26 cellular contexts compared by ENCODE assay signal in genomic region chr3:8652323-8652987, GRCh38. TPM values are rescaled to one million over a fixed set of nuclear protein-coding genes. Genes with fewer than 3 reads are reported as not detected.
"Had no signal": no experiment of that assay in that cellular context is flagged by ENCODE, and none has a peak within 500 bp of the region (broad histone marks: within the 10 kb centered on the region; RNA-seq: fewer than 3 reads in every experiment).

No MANE protein-coding gene starts in this region.

- H3K27ac Mint-ChIP-seq: activated naive CD8-positive, alpha-beta T cell; activated T-cell treated with anti-CD3 and anti-CD28 coated beads, Interleukin-2, amount 50 U/mL, for 24 hours; activated T-helper 17 cell treated with anti-CD3 and anti-CD28 coated beads, Interleukin-2, amount 50 U/mL, for 72 hours; naive thymus-derived CD4-positive, alpha-beta T cell; stimulated activated naive CD8-positive, alpha-beta T cell treated with anti-CD3 and anti-CD28 coated beads, Interleukin-15, Interleukin-2, amounts not matched to agents 100 ng/mL and 50 ng/mL, for 24 hours had no signal

- H3K27me3 ChIP-seq: adrenal gland, breast epithelium, colonic mucosa, heart right ventricle, left lung, right atrium auricular region, thyroid gland, upper lobe of right lung had no signal

- H3K9me3 Mint-ChIP-seq: activated T-cell treated with anti-CD3 and anti-CD28 coated beads, Interleukin-2, amount 50 U/mL, for 24 hours; activated T-helper 17 cell treated with anti-CD3 and anti-CD28 coated beads, Interleukin-2, amount 50 U/mL, for 72 hours had no signal

- ATAC-seq: activated T-helper 17 cell treated with anti-CD3 and anti-CD28 coated beads, Interleukin-2, amount 50 U/mL, for 72 hours; heart right ventricle; left lung; naive thymus-derived CD4-positive, alpha-beta T cell; upper lobe of right lung had no signal

- DNase-seq: activated CD4-positive, alpha-beta T cell treated with anti-CD3 and anti-CD28 coated beads for 1 hour; activated naive CD4-positive, alpha-beta T cell; activated T-cell treated with anti-CD3 and anti-CD28 coated beads, Interleukin-2, amount 50 U/mL, for 24 hours; adrenal gland; heart right ventricle; left lung; naive thymus-derived CD4-positive, alpha-beta T cell; stimulated activated CD4-positive, alpha-beta T cell treated with anti-CD3 and anti-CD28 coated beads, Interleukin-1b, Interleukin-23, amount 100 ng/mL, for 48 hours; substantia nigra; T1000; thyroid gland; upper lobe of right lung; WERI-Rb-1 had no signal

- H3K9me3 ChIP-seq: adrenal gland, breast epithelium, colonic mucosa, left lung, prostate gland, right atrium auricular region, thyroid gland, upper lobe of right lung had no signal

- H3K4me1 Mint-ChIP-seq: activated T-helper 17 cell treated with anti-CD3 and anti-CD28 coated beads, Interleukin-2, amount 50 U/mL, for 72 hours; naive thymus-derived CD4-positive, alpha-beta T cell had no signal

- H3K27ac ChIP-seq: adrenal gland, breast epithelium, colonic mucosa, heart right ventricle, left lung, prostate gland, right atrium auricular region, thyroid gland, upper lobe of right lung, WERI-Rb-1 had no signal

- H3K4me1 ChIP-seq: adrenal gland, breast epithelium, colonic mucosa, left lung, prostate gland, thyroid gland, upper lobe of right lung had no signal

- H3K4me3 Mint-ChIP-seq: activated naive CD8-positive, alpha-beta T cell; activated T-cell treated with anti-CD3 and anti-CD28 coated beads, Interleukin-2, amount 50 U/mL, for 24 hours; activated T-helper 17 cell treated with anti-CD3 and anti-CD28 coated beads, Interleukin-2, amount 50 U/mL, for 72 hours; naive thymus-derived CD4-positive, alpha-beta T cell; stimulated activated naive CD8-positive, alpha-beta T cell treated with anti-CD3 and anti-CD28 coated beads, Interleukin-15, Interleukin-2, amounts not matched to agents 100 ng/mL and 50 ng/mL, for 24 hours had no signal

- H3K36me3 Mint-ChIP-seq: activated naive CD8-positive, alpha-beta T cell had no signal

- H3K4me3 ChIP-seq: adrenal gland, breast epithelium, colonic mucosa, heart right ventricle, left lung, lung, prostate gland, right atrium auricular region, thyroid gland, upper lobe of right lung had no signal

- H3K36me3 ChIP-seq: adrenal gland, breast epithelium, colonic mucosa, heart right ventricle, left lung, prostate gland, right atrium auricular region, thyroid gland, upper lobe of right lung, WERI-Rb-1 had no signal

RNA-seq across cellular contexts. Expression of gene SSUH2, which starts 7.9 kb away (rescaled TPM):
- total RNA-seq: astrocyte; epithelial cell of proximal tubule; fibroblast of villous mesenchyme; kidney epithelial cell; naive thymus-derived CD4-positive, alpha-beta T cell; osteocyte; upper lobe of right lung had no signal
- polyA plus RNA-seq: naive thymus-derived CD4-positive, alpha-beta T cell had no signal
